18 cellular contexts compared by ENCODE assay signal in genomic region chr11:79007811-79008294, GRCh38.
"Had no signal": no experiment of that assay in that cellular context is flagged by ENCODE, and none has a peak within 500 bp of the region (broad histone marks: within the 10 kb centered on the region; RNA-seq: fewer than 3 reads in every experiment).

No MANE protein-coding gene starts in this region.

- H3K4me3 Mint-ChIP-seq: activated naive CD4-positive, alpha-beta T cell treated with anti-CD3 and anti-CD28 coated beads, Interleukin-2, amount 10 ng/mL, durations not matched to agents 7 days and 5 days; activated T-helper 17 cell treated with anti-CD3 and anti-CD28 coated beads, Interleukin-2, amount 50 U/mL, for 72 hours; naive thymus-derived CD8-positive, alpha-beta T cell had no signal

- H3K4me1 Mint-ChIP-seq: activated naive CD4-positive, alpha-beta T cell treated with anti-CD3 and anti-CD28 coated beads, Interleukin-2, amount 10 ng/mL, durations not matched to agents 7 days and 5 days; activated T-helper 17 cell treated with anti-CD3 and anti-CD28 coated beads, Interleukin-2, amount 50 U/mL, for 72 hours; naive thymus-derived CD8-positive, alpha-beta T cell had no signal

- H3K4me1 ChIP-seq: body of pancreas, gastroesophageal sphincter, lower lobe of right lung, psoas muscle, testis had no signal

- H3K4me3 ChIP-seq: body of pancreas, gastroesophageal sphincter, lower lobe of right lung, psoas muscle, testis had no signal

- H3K9me3 Mint-ChIP-seq: activated naive CD4-positive, alpha-beta T cell treated with anti-CD3 and anti-CD28 coated beads, Interleukin-2, amount 10 ng/mL, durations not matched to agents 7 days and 5 days had no signal

- H3K27ac ChIP-seq: body of pancreas, epithelial cell of prostate, gastroesophageal sphincter, lower lobe of right lung, psoas muscle, testis had no signal

- H3K27me3 Mint-ChIP-seq: activated naive CD4-positive, alpha-beta T cell treated with anti-CD3 and anti-CD28 coated beads, Interleukin-2, amount 10 ng/mL, durations not matched to agents 7 days and 5 days had no signal

- ATAC-seq: activated T-helper 17 cell treated with anti-CD3 and anti-CD28 coated beads, Interleukin-2, amount 50 U/mL, for 72 hours; body of pancreas; gastroesophageal sphincter; lower lobe of right lung; naive thymus-derived CD8-positive, alpha-beta T cell; psoas muscle; stimulated activated naive CD8-positive, alpha-beta T cell treated with anti-CD3 and anti-CD28 coated beads, Interleukin-15, Interleukin-2, amounts not matched to agents 100 U/mL and 50 U/mL, for 24 hours had no signal

- H3K9me3 ChIP-seq: lower lobe of right lung, testis had no signal

- H3K36me3 ChIP-seq: gastroesophageal sphincter, lower lobe of right lung had no signal

- DNase-seq: activated CD4-positive, alpha-beta T cell treated with anti-CD3 and anti-CD28 coated beads, Interleukin-2, amount 50 U/mL, for 1 hour; activated naive CD4-positive, alpha-beta T cell treated with anti-CD3 and anti-CD28 coated beads, Interleukin-2, amount 10 ng/mL, durations not matched to agents 7 days and 5 days; activated T-cell treated with anti-CD3 and anti-CD28 coated beads for 4 hours; body of pancreas; central memory CD4-positive, alpha-beta T cell; effector memory CD4-positive, alpha-beta T cell; kidney glomerular epithelial cell; lower lobe of right lung; naive thymus-derived CD8-positive, alpha-beta T cell; occipital lobe; psoas muscle; stimulated activated CD4-positive, alpha-beta T cell treated with anti-CD3 and anti-CD28 coated beads, Interleukin-4, amount 100 ng/mL, for 1 hour; stimulated activated CD8-positive, alpha-beta memory T cell treated with anti-CD3 and anti-CD28 coated beads, Interleukin-4, amount 100 ng/mL, for 48 hours; stimulated activated naive CD8-positive, alpha-beta T cell treated with anti-CD3 and anti-CD28 coated beads, Interleukin-15, Interleukin-2, amounts not matched to agents 100 U/mL and 50 U/mL, for 24 hours; testis had no signal

- H3K27ac Mint-ChIP-seq: activated naive CD4-positive, alpha-beta T cell treated with anti-CD3 and anti-CD28 coated beads, Interleukin-2, amount 10 ng/mL, durations not matched to agents 7 days and 5 days; activated T-helper 17 cell treated with anti-CD3 and anti-CD28 coated beads, Interleukin-2, amount 50 U/mL, for 72 hours; naive thymus-derived CD8-positive, alpha-beta T cell had no signal

- H3K27me3 ChIP-seq: body of pancreas, gastroesophageal sphincter, testis had no signal
